ENCODE assay signal across 21 cellular contexts in genomic region chr12:49304161-49304560, GRCh38. TPM values are rescaled to one million over a fixed set of nuclear protein-coding genes. Genes with fewer than 3 reads are reported as not detected.
DNase-seq lines count a peak whose midpoint lies in the region; ATAC-seq, FAIRE-seq and TF ChIP-seq lines count a peak whose summit lies in the region.
"Had no signal": no experiment of that assay in that cellular context is flagged by ENCODE, and none has a peak within 500 bp of the region (broad histone marks: within the 10 kb centered on the region; RNA-seq: fewer than 3 reads in every experiment).

No MANE protein-coding gene starts in this region.

- H3K36me3 ChIP-seq in GM23248 (ENCODE audit: low read depth), result no peaks in the 10 kb centered on the region
- no peaks in the 10 kb centered on the region for H3K36me3 ChIP-seq in astrocyte (ENCODE audit: insufficient read depth, low read length)
- H3K36me3 ChIP-seq: transverse colon had no signal

- WGBS in GM23248 (ENCODE audit: low coverage in 1 of 2, low lambda C conversion rate in 2 of 2, missing lambda C conversion rate in 2 of 2), 2 experiments, result 45 to 46% methylated on average over 2 of the region's 2 CpGs

- in situ Hi-C loops in GM23248 (cut with MboI) (no loop called here), GM13976 (cut with MboI; ENCODE audit: low sequenced_read_pairs, unreplicated experiment) (no loop called here)

- H3K79me2 ChIP-seq in GM23248 (ENCODE audit: insufficient read depth) (no peaks in the 10 kb centered on the region), astrocyte (ENCODE audit: insufficient read depth, low read length) (no peaks in the 10 kb centered on the region)

- H3K9ac ChIP-seq in GM23248, result no peak overlapping the region
- no peak overlapping the region for H3K9ac ChIP-seq in astrocyte (ENCODE audit: low read length)

- H2AFZ ChIP-seq in GM23248 (no peak overlapping the region), astrocyte (ENCODE audit: low read depth, low read length) (no peak overlapping the region)

- H4K20me1 ChIP-seq in GM23248 (ENCODE audit: insufficient read depth) (no peaks in the 10 kb centered on the region), astrocyte (ENCODE audit: insufficient read depth, low read length) (no peaks in the 10 kb centered on the region)

- no peaks in the 10 kb centered on the region for H3K9me3 Mint-ChIP-seq in astrocyte (ENCODE audit: unreplicated experiment)
- H3K9me3 Mint-ChIP-seq: T-cell had no signal

- H3K27me3 ChIP-seq in GM23248 (replicated peaks; ENCODE audit: insufficient read depth) (peaks cover 38% of the 10 kb centered on the region), astrocyte (ENCODE audit: insufficient read depth, low read length) (peaks cover 33% of the 10 kb centered on the region)

- H3F3A ChIP-seq in GM23248 (ENCODE audit: insufficient read depth), result no peaks in the 10 kb centered on the region

- H3K27ac Mint-ChIP-seq in astrocyte (ENCODE audit: unreplicated experiment), result peak overlapping the region; percentile 80
- H3K27ac Mint-ChIP-seq: T-cell had no signal

- no peak overlapping the region for H3K4me3 ChIP-seq in GM23248
- no peak overlapping the region for H3K4me3 ChIP-seq in astrocyte (ENCODE audit: insufficient read depth, low read depth, low read length)
- H3K4me3 ChIP-seq: transverse colon had no signal

- FAIRE-seq in astrocyte (lab: Jason Lieb, UNC), result no peak
- FAIRE-seq: GM19239, HTR-8/SVneo had no signal

- H3K27me3 Mint-ChIP-seq in astrocyte (ENCODE audit: low read depth, unreplicated experiment), result peaks cover 35% of the 10 kb centered on the region

- H3K4me2 ChIP-seq in GM23248 (ENCODE audit: unreplicated experiment) (no peak overlapping the region), astrocyte (ENCODE audit: low read length) (no peak overlapping the region)

- ATAC-seq in HG02610 (IDR thresholded peaks at IDR 0.05; ENCODE audit: unreplicated experiment), result no peak
- ATAC-seq in HG03097 (IDR thresholded peaks at IDR 0.05; ENCODE audit: low FRiP score, unreplicated experiment), result no peak
- ATAC-seq: left lobe of liver, right cardiac atrium, T-cell had no signal

- H3K9me3 ChIP-seq in GM23248 (ENCODE audit: low read depth) (no peaks in the 10 kb centered on the region), astrocyte (ENCODE audit: insufficient read depth, low read depth, low read length) (no peaks in the 10 kb centered on the region)
- H3K9me3 ChIP-seq: transverse colon had no signal

- no peaks in the 10 kb centered on the region for H3K36me3 Mint-ChIP-seq in astrocyte (ENCODE audit: low read depth, unreplicated experiment)
- H3K36me3 Mint-ChIP-seq: T-cell had no signal

- H3K4me1 ChIP-seq in GM23248 (ENCODE audit: insufficient read depth), result no peaks in the 10 kb centered on the region
- no peaks in the 10 kb centered on the region for H3K4me1 ChIP-seq in astrocyte (ENCODE audit: insufficient read depth, low read length)
- H3K4me1 ChIP-seq: transverse colon had no signal

- DNase-seq in AG08396 (ENCODE audit: low spot score) (peak; percentile 64), GM23248 (peak; percentile 66), astrocyte (ENCODE audit: low read depth) (peak; percentile 35), iris pigment epithelial cell (ENCODE audit: low read depth) (peak; percentile 34), GM13976 (ENCODE audit: low spot score) (no peak), SK-N-DZ (ENCODE audit: low spot score) (no peak)
- DNase-seq: activated CD4-positive, alpha-beta T cell treated with anti-CD3 and anti-CD28 coated beads, Interleukin-2, amount 50 U/mL, for 4 hours; anterior cingulate cortex; COR-L47; NCI-H146; NCI-H345; right cardiac atrium; stimulated activated naive CD4-positive, alpha-beta T cell treated with Interleukin-2 at 50 U/mL for 16 hours; T-cell; transverse colon had no signal

- peaks cover 2% of the 10 kb centered on the region for H3K4me1 Mint-ChIP-seq in astrocyte (ENCODE audit: low read depth, unreplicated experiment)

- H3K27ac ChIP-seq in GM23248 (no peak overlapping the region), astrocyte (ENCODE audit: low read depth, low read length) (no peak overlapping the region)
- H3K27ac ChIP-seq: RWPE1, transverse colon had no signal

- no peak for TF ChIP-seq CTCF in astrocyte (IDR thresholded peaks at IDR 0.05; ENCODE audit: insufficient read depth, low read depth, low read length)
- TF ChIP-seq CTCF in GM13976 (IDR thresholded peaks at IDR 0.05; ENCODE audit: borderline replicate concordance, control extremely low read depth, extremely low read depth, insufficient read depth, missing control alignments), result no peak

- H3K9me2 ChIP-seq in GM23248 (ENCODE audit: insufficient read depth), result no peaks in the 10 kb centered on the region

- H3K4me3 Mint-ChIP-seq in astrocyte (ENCODE audit: unreplicated experiment), result no peak overlapping the region
- H3K4me3 Mint-ChIP-seq: T-cell had no signal

RNA-seq across cellular contexts. Expression of gene PRPH, which starts 9.2 kb away (rescaled TPM):
- total RNA-seq in GM23248 (2014; rRNA removed; shearing (Covaris generic)), result not detected in 2 replicates
- not detected in 2 replicates for polyA plus RNA-seq in GM23248 (2016; fragmentation: Nextera tagmentation; extraction: Ambion mirVana)
- total RNA-seq in astrocyte, result not detected in 2 replicates
- 220 and 279 TPM in 2 replicates for polyA plus RNA-seq in SK-N-DZ (2014; cell fraction: cytosol; rRNA removed)
- 428 and 449 TPM in 2 replicates for polyA plus RNA-seq in SK-N-DZ (2014; cell fraction: nucleus; rRNA removed)
- total RNA-seq: left lobe of liver, T-cell had no signal

RNA-seq across cellular contexts. Expression of gene TROAP, which starts 18.9 kb away (rescaled TPM):
- total RNA-seq in GM23248 (2014; rRNA removed; shearing (Covaris generic)), result 4.4 and 6.2 TPM in 2 replicates
- polyA plus RNA-seq in GM23248 (2016; fragmentation: Nextera tagmentation; extraction: Ambion mirVana), result 8.8 and 11.7 TPM in 2 replicates
- 2.2 and 2.7 TPM in 2 replicates for total RNA-seq in astrocyte
- 51.9 and 59.1 TPM in 2 replicates for polyA plus RNA-seq in SK-N-DZ (2014; cell fraction: cytosol; rRNA removed)
- 145 and 224 TPM in 2 replicates for polyA plus RNA-seq in SK-N-DZ (2014; cell fraction: nucleus; rRNA removed)

RNA-seq across cellular contexts. Expression of gene C1QL4, which starts 32.8 kb away (rescaled TPM):
- total RNA-seq in GM23248 (2014; rRNA removed; shearing (Covaris generic)), result not detected in 2 replicates
- not detected in 2 replicates for polyA plus RNA-seq in GM23248 (2016; fragmentation: Nextera tagmentation; extraction: Ambion mirVana)
- total RNA-seq in astrocyte, result 0.09 TPM in 1 of 2 replicates, not detected in the other
- 28.5 and 41.0 TPM in 2 replicates for polyA plus RNA-seq in SK-N-DZ (2014; cell fraction: cytosol; rRNA removed)
- polyA plus RNA-seq in SK-N-DZ (2014; cell fraction: nucleus; rRNA removed), result 24.7 and 34.5 TPM in 2 replicates
- total RNA-seq: left lobe of liver, right cardiac atrium, T-cell, transverse colon had no signal
- polyA plus RNA-seq: right cardiac atrium had no signal

RNA-seq across cellular contexts. Expression of gene TUBA1C, which starts 39.3 kb away (rescaled TPM):
- total RNA-seq in GM23248 (2014; rRNA removed; shearing (Covaris generic)), result 401 and 473 TPM in 2 replicates
- 301 and 312 TPM in 2 replicates for polyA plus RNA-seq in GM23248 (2016; fragmentation: Nextera tagmentation; extraction: Ambion mirVana)
- 345 and 408 TPM in 2 replicates for total RNA-seq in astrocyte
- polyA plus RNA-seq in SK-N-DZ (2014; cell fraction: cytosol; rRNA removed), result 6.9 and 9.3 TPM in 2 replicates
- 0.52 and 4.8 TPM in 2 replicates for polyA plus RNA-seq in SK-N-DZ (2014; cell fraction: nucleus; rRNA removed)

RNA-seq across cellular contexts. Expression of gene DNAJC22, which starts 42.5 kb away (rescaled TPM):
- 1.5 and 2.5 TPM in 2 replicates for total RNA-seq in GM23248 (2014; rRNA removed; shearing (Covaris generic))
- 0.69 and 1.9 TPM in 2 replicates for polyA plus RNA-seq in GM23248 (2016; fragmentation: Nextera tagmentation; extraction: Ambion mirVana)
- total RNA-seq in astrocyte, result 0.34 and 0.52 TPM in 2 replicates
- 2.2 and 2.4 TPM in 2 replicates for polyA plus RNA-seq in SK-N-DZ (2014; cell fraction: cytosol; rRNA removed)
- polyA plus RNA-seq in SK-N-DZ (2014; cell fraction: nucleus; rRNA removed), result 2.3 and 2.4 TPM in 2 replicates

Comparison
In these comparisons a context has a peak if more than half of its experiments do, and no peak if none do; other contexts are left out.
1. DNase-seq: peak in AG08396 (single experiment), GM23248 (single experiment), astrocyte (single experiment) and iris pigment epithelial cell (single experiment); none in GM13976 (single experiment) and SK-N-DZ (single experiment).